In the genomic region with DNA sequence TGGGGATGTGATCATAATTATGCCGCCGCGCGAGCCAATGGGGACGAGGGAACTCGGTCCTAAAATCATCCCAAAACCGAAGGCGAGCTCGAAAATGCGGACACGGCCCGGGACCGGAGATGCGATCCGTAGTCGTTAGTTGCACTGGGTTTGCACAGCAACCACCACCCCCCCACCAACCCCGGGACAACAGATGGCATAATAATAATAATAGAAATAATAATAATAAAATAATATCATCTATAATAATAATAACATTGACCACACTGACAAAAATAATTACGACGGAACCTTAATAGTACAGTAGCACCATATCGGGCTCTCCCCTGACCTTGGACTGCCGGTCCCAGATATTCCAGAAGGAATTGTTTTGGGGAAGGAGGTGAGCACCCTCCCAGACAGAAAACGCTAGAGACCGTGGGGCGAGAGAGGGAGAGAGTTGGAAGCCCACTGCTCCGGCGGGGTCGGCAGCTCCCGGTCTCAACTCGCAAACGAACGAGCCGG, we compare ENCODE assay signal across 11 cellular contexts. TPM values are rescaled to one million over a fixed set of nuclear protein-coding genes. Genes with fewer than 3 reads are reported as not detected.
DNase-seq lines count a peak whose midpoint lies in the region; ATAC-seq, FAIRE-seq and TF ChIP-seq lines count a peak whose summit lies in the region.
"Had no signal": no experiment of that assay in that cellular context is flagged by ENCODE, and none has a peak within 500 bp of the region (broad histone marks: within the 10 kb centered on the region; RNA-seq: fewer than 3 reads in every experiment).

No MANE protein-coding gene starts in this region.

- CTCF ChIA-PET in A549 (lab: Yijun Ruan, JAX), result interaction anchor here (1.7 kb wide), 1 partner anchor 109 kb away, joined by 3 read pairs; no protein-coding TSS in a partner anchor

- WGBS in A549 (ENCODE audit: missing lambda C conversion rate), result 68% methylated on average over 32 of the region's 32 CpGs
- 43 to 44% methylated on average over 32 of the region's 32 CpGs for WGBS in aorta, 2 donors

- H3K4me1 ChIP-seq in A549 (peaks cover 17% of the 10 kb centered on the region), aorta (ENCODE audit: control insufficient read depth in 1 of 2, insufficient read depth in 2 of 2, low read length in 2 of 2) (no peaks in the 10 kb centered on the region)

- no peaks in the 10 kb centered on the region for H3K27me3 ChIP-seq in aorta (ENCODE audit: control insufficient read depth in 1 of 2, insufficient read depth in 2 of 2, low read length in 1 of 2)

- TF ChIP-seq RAD21 in A549 (conservative IDR thresholded peaks at IDR 0.05 in 1 of 2, IDR thresholded peaks at IDR 0.05 in 1 of 2), result no peak

- ATAC-seq in A549, result no peak
- no peak for ATAC-seq in aorta (ENCODE audit: low FRiP score)

- TF ChIP-seq EP300 in A549 (IDR thresholded peaks at IDR 0.05), result no peak

- H3K27ac ChIP-seq in A549 (no peak overlapping the region), aorta (ENCODE audit: low read depth in 1 of 2, low read length in 2 of 2) (no peak overlapping the region)

- DNase-seq in A549 (ENCODE audit: low read depth in 1 of 2, low spot score in 1 of 2), result no peak
- peak; percentile 72 for DNase-seq in GM04503 (ENCODE audit: low read depth)
- DNase-seq in cardiac fibroblast (ENCODE audit: low read depth in 2 of 2), result peak; percentile 22 to 41
- DNase-seq in left kidney (ENCODE audit: low read depth, low spot score), result peak; percentile 92
- no peak for DNase-seq in NCI-H82 treated with DMSO at 0.1 percent for 48 hours (lab: John Stamatoyannopoulos, UW; ENCODE audit: unreplicated experiment)
- no peak for DNase-seq in G401 (ENCODE audit: low spot score)
- DNase-seq in NCI-H2107 treated with DMSO at 0.1 percent for 48 hours (lab: John Stamatoyannopoulos, UW; ENCODE audit: unreplicated experiment), result no peak
- DNase-seq in aorta, result no peak
- DNase-seq: activated T-cell treated with anti-CD3 and anti-CD28 coated beads for 4 hours had no signal

- no peak for FAIRE-seq in A549 (lab: Jason Lieb, UNC)
- FAIRE-seq: RCC 7860 had no signal

- H3K9me3 ChIP-seq in A549, result no peaks in the 10 kb centered on the region
- H3K9me3 ChIP-seq in aorta (ENCODE audit: control insufficient read depth, low read length), result no peaks in the 10 kb centered on the region

- POLR2A ChIA-PET in A549 (lab: Yijun Ruan, JAX), result no interaction called here

- no peaks in the 10 kb centered on the region for H3K36me3 ChIP-seq in aorta (ENCODE audit: control insufficient read depth in 1 of 2, insufficient read depth in 2 of 2, low read length in 1 of 2)

- in situ Hi-C loops in G401 (cut with HindIII; ENCODE audit: low sequenced_read_pairs), result no loop called here

- no peak for TF ChIP-seq POLR2A in A549 (IDR thresholded peaks at IDR 0.05; ENCODE audit: low read length)

- intact Hi-C loops in aorta (cut with DNase I), result loop anchor here in 1 of 2 donors (10.0 kb wide), 1 partner anchor 503 kb away; a partner anchor contains a TSS

- peak overlapping the region; percentile 82 for H3K4me2 ChIP-seq in A549

- H3K4me3 ChIP-seq in A549 (peak overlapping the region; percentile 43; the same call in 1 of the 3 replicates), cardiac fibroblast (replicated peaks in 1 of 2; ENCODE audit: low read depth in 2 of 2, low read length in 2 of 2) (peak overlapping the region; percentile 5 to 18), aorta (ENCODE audit: low read length in 2 of 2) (no peak overlapping the region)

- TF ChIP-seq CTCF in A549 (IDR thresholded peaks at IDR 0.05), result no peak
- no peak for TF ChIP-seq CTCF in cardiac fibroblast (IDR thresholded peaks at IDR 0.05; ENCODE audit: low read depth, low read length)

TF ChIP-seq in A549, 52 proteins besides CTCF, POLR2A, EP300 and RAD21:
- TF ChIP-seq NR3C1 (IDR thresholded peaks at IDR 0.05) (no peak), HEYL (CRISPR knock-in tag; IDR thresholded peaks at IDR 0.05) (no peak), HOXB5 (CRISPR knock-in tag; IDR thresholded peaks at IDR 0.05) (no peak), EHMT2 (IDR thresholded peaks at IDR 0.05; ENCODE audit: low read depth) (no peak), PHF8 (IDR thresholded peaks at IDR 0.05; ENCODE audit: borderline replicate concordance, low read depth) (no peak), FOSL2 (IDR thresholded peaks at IDR 0.05) (no peak), FOSL2 (CRISPR knock-in tag; IDR thresholded peaks at IDR 0.05) (no peak), POLR2AphosphoS2 (conservative IDR thresholded peaks at IDR 0.05; ENCODE audit: low read length) (no peak)
TF ChIP-seq in A549: peak in this region for 0.

RNA-seq across cellular contexts. Expression of a gene that starts 1.1 kb away (rescaled TPM):
- polyA plus RNA-seq in A549 (2011; rRNA removed), result not detected in 2 replicates
- polyA plus RNA-seq in A549 (2012; cell fraction: cytosol; rRNA removed), result not detected in 2 replicates
- not detected in 2 replicates for polyA plus RNA-seq in A549 (2012; cell fraction: nucleus; rRNA removed)
- polyA plus RNA-seq in A549 (2017; fragmentation: RNase III; extraction: RNeasy Plus Mini Kit Qiagen cat#74134 plus additional on column Dnase treatment), result not detected in 3 replicates
- polyA minus RNA-seq in A549 (2011; rRNA and poly(A)+ RNA removed), result not detected in 2 replicates
- total RNA-seq in G401 (2014; rRNA removed; shearing (Covaris generic)), result not detected in 2 replicates
- 1 to 10 TPM; 1.5 to 1.6 TPM for total RNA-seq in aorta
- not detected for polyA plus RNA-seq in aorta
- total RNA-seq: glomerular endothelial cell had no signal

Comparison
In these comparisons a context has a peak if more than half of its experiments do, and no peak if none do; other contexts are left out.
1. DNase-seq: peak in GM04503 (single experiment), cardiac fibroblast (2 of 2) and left kidney (single experiment); none in A549 (0 of 2), NCI-H82 treated with DMSO at 0.1 percent for 48 hours (single experiment), G401 (single experiment), NCI-H2107 treated with DMSO at 0.1 percent for 48 hours (single experiment) and aorta (0 of 2).
2. H3K4me3 ChIP-seq: peak in A549 (single experiment) and cardiac fibroblast (2 of 2); none in aorta (0 of 2).